In genomic region chr18:58541137-58541788, GRCh38 we compare ENCODE assay signal across 9 cellular contexts.
DNase-seq lines count a peak whose midpoint lies in the region; ATAC-seq and TF ChIP-seq lines count a peak whose summit lies in the region.
"Had no signal": no experiment of that assay in that cellular context is flagged by ENCODE, and none has a peak within 500 bp of the region (broad histone marks: within the 10 kb centered on the region; RNA-seq: fewer than 3 reads in every experiment).

No MANE protein-coding gene starts in this region.

- H3K9ac ChIP-seq in PC-3 (ENCODE audit: low read length), result no peak overlapping the region

- CTCF ChIA-PET in MCF 10A (lab: Yijun Ruan, JAX), result interaction anchor here (0.6 to 4.2 kb wide), 9 partner anchors 9 to 256 kb away, joined by 3 to 28 read pairs (median 3); no protein-coding TSS in a partner anchor
- CTCF ChIA-PET in PC-3 (lab: Charles Lee), result no interaction called here

- WGBS in testis, 2 donors, result 85 to 89% methylated on average over 13 of the region's 13 CpGs
- WGBS in aorta, 2 donors, result 82 to 87% methylated on average over 13 of the region's 13 CpGs

- intact Hi-C loops in MCF 10A (cut with micrococcal nuclease), result loop anchor here (1.0 to 5.0 kb wide), 3 partner anchors 26 to 130 kb away; partner anchors contain the start of gene MALT1
- intact Hi-C loops in breast epithelium (cut with DNase I; ENCODE audit: low total_unique reads), result no loop called here
- intact Hi-C loops in PC-3 (cut with micrococcal nuclease), result loop anchor here (2.0 kb wide), 1 partner anchor 128 kb away; no protein-coding TSS in a partner anchor
- intact Hi-C loops in testis (cut with DNase I; ENCODE audit: low total_unique reads), result no loop called here
- intact Hi-C loops in aorta (cut with DNase I), result no loop called here

- TF ChIP-seq CTCF in MCF 10A (IDR thresholded peaks at IDR 0.05; ENCODE audit: unreplicated experiment) (peak; percentile 15), breast epithelium (IDR thresholded peaks at IDR 0.05) (no peak), PC-3 (conservative IDR thresholded peaks at IDR 0.05; ENCODE audit: low read depth, low read length) (peak; percentile 54), testis (IDR thresholded peaks at IDR 0.05) (no peak)

- no peaks in the 10 kb centered on the region for H3K9me2 ChIP-seq in PC-3 (replicated peaks; ENCODE audit: low read length)

- no peak overlapping the region for H3K4me3 ChIP-seq in breast epithelium
- H3K4me3 ChIP-seq in PC-3 (ENCODE audit: low read length), result 0 out of 2 replicates have a peak overlapping the region, but pooled peaks have one; percentile 8
- no peak overlapping the region for H3K4me3 ChIP-seq in testis
- no peak overlapping the region for H3K4me3 ChIP-seq in aorta (ENCODE audit: low read length in 2 of 2)

- POLR2A ChIA-PET in MCF 10A (lab: Yijun Ruan, JAX), result interaction anchor here (0.6 to 2.8 kb wide), 16 partner anchors 9 to 316 kb away, joined by 3 to 32 read pairs (median 6); partner anchors contain the start of gene MALT1
- POLR2A ChIA-PET in PC-3 (lab: Charles Lee; ENCODE audit: unreplicated experiment), result no interaction called here

- no peaks in the 10 kb centered on the region for H3K9me3 ChIP-seq in breast epithelium
- H3K9me3 ChIP-seq in PC-3 (ENCODE audit: low read length), result no peaks in the 10 kb centered on the region
- no peaks in the 10 kb centered on the region for H3K9me3 ChIP-seq in testis
- H3K9me3 ChIP-seq in aorta (ENCODE audit: control insufficient read depth, low read length), result peaks cover 1% of the 10 kb centered on the region

- H3K27ac Mint-ChIP-seq in MCF 10A (ENCODE audit: low read depth, unreplicated experiment), result peak overlapping the region; percentile 85

- no peaks in the 10 kb centered on the region for H3K36me3 Mint-ChIP-seq in MCF 10A (ENCODE audit: insufficient read depth, unreplicated experiment)

- no peaks in the 10 kb centered on the region for H4K20me1 ChIP-seq in PC-3 (ENCODE audit: low read length)

- H3K27me3 Mint-ChIP-seq in MCF 10A (ENCODE audit: insufficient read depth, unreplicated experiment), result no peaks in the 10 kb centered on the region

- peaks cover 33% of the 10 kb centered on the region for H3K4me1 Mint-ChIP-seq in MCF 10A (ENCODE audit: insufficient read depth, unreplicated experiment)

- H3K4me2 ChIP-seq in PC-3 (ENCODE audit: low read length), result peak overlapping the region; percentile 46

- no peaks in the 10 kb centered on the region for H3F3A ChIP-seq in PC-3 (ENCODE audit: low read length, unreplicated experiment)

- DNase-seq in MCF 10A (ENCODE audit: unreplicated experiment), result peak; percentile 72
- no peak for DNase-seq in breast epithelium (ENCODE audit: low spot score in 2 of 2)
- DNase-seq in PC-3, result peak; percentile 44
- DNase-seq in dermis microvascular lymphatic vessel endothelial cell (ENCODE audit: low read depth in 2 of 2), result peak; percentile 6 to 29
- peak; percentile 33 for DNase-seq in stimulated activated naive CD8-positive, alpha-beta T cell treated with anti-CD3 and anti-CD28 coated beads, Interleukin-15, Interleukin-2, amounts not matched to agents 100 U/mL and 50 U/mL, for 24 hours
- DNase-seq in testis, result no peak
- no peak for DNase-seq in dedifferentiated amniotic fluid mesenchymal stem cell (ENCODE audit: extremely low spot score)
- no peak for DNase-seq in aorta
- DNase-seq: posterior cingulate gyrus had no signal

- H3K27ac ChIP-seq in breast epithelium, result no peak overlapping the region
- peak overlapping the region; percentile 68 for H3K27ac ChIP-seq in PC-3 (ENCODE audit: low read length)
- H3K27ac ChIP-seq in testis, result no peak overlapping the region
- H3K27ac ChIP-seq in aorta (ENCODE audit: low read depth in 1 of 2, low read length in 2 of 2), result no peak overlapping the region

- H3K4me3 Mint-ChIP-seq in MCF 10A (ENCODE audit: unreplicated experiment), result no peak overlapping the region

- no peaks in the 10 kb centered on the region for H3K36me3 ChIP-seq in breast epithelium
- no peaks in the 10 kb centered on the region for H3K36me3 ChIP-seq in PC-3 (ENCODE audit: low read depth, low read length)
- no peaks in the 10 kb centered on the region for H3K36me3 ChIP-seq in testis (ENCODE audit: low read depth, missing control alignments)
- no peaks in the 10 kb centered on the region for H3K36me3 ChIP-seq in aorta (ENCODE audit: control insufficient read depth in 1 of 2, insufficient read depth in 2 of 2, low read length in 1 of 2)

- BruUV-seq in MCF 10A (replicated peaks; lab: Mats Ljungman, UMichigan), result no TSS peak
- no TSS peak for BruUV-seq in PC-3 (replicated peaks; lab: Mats Ljungman, UMichigan)

- no peaks in the 10 kb centered on the region for H3K79me2 ChIP-seq in PC-3 (ENCODE audit: low read length)

- TF ChIP-seq POLR2A in breast epithelium (IDR thresholded peaks at IDR 0.05) (no peak), testis (IDR thresholded peaks at IDR 0.05) (no peak)

- H3K4me1 ChIP-seq in breast epithelium, result no peaks in the 10 kb centered on the region
- H3K4me1 ChIP-seq in PC-3 (ENCODE audit: insufficient read depth, low read length), result peaks cover 36% of the 10 kb centered on the region
- no peaks in the 10 kb centered on the region for H3K4me1 ChIP-seq in testis
- H3K4me1 ChIP-seq in aorta (ENCODE audit: control insufficient read depth in 1 of 2, insufficient read depth in 2 of 2, low read length in 2 of 2), result no peaks in the 10 kb centered on the region

- H3K9me3 Mint-ChIP-seq in MCF 10A (ENCODE audit: unreplicated experiment), result no peaks in the 10 kb centered on the region

- H3K27me3 ChIP-seq in breast epithelium (no peaks in the 10 kb centered on the region), PC-3 (ENCODE audit: low read length) (no peaks in the 10 kb centered on the region), testis (no peaks in the 10 kb centered on the region), aorta (ENCODE audit: control insufficient read depth in 1 of 2, insufficient read depth in 2 of 2, low read length in 1 of 2) (peaks cover 0 to 2% of the 10 kb centered on the region in 2 donors)

- ATAC-seq in PC-3 (no peak), aorta (ENCODE audit: low FRiP score) (no peak)
- ATAC-seq in stimulated activated naive CD8-positive, alpha-beta T cell treated with anti-CD3 and anti-CD28 coated beads, Interleukin-15, Interleukin-2, amounts not matched to agents 100 U/mL and 50 U/mL, for 24 hours, result no peak

- H2AFZ ChIP-seq in PC-3 (ENCODE audit: low read length), result no peak overlapping the region

Comparison
In these comparisons a context has a peak if more than half of its experiments do, and no peak if none do; other contexts are left out.
1. DNase-seq: peak in MCF 10A (single experiment), PC-3 (single experiment), dermis microvascular lymphatic vessel endothelial cell (2 of 2) and stimulated activated naive CD8-positive, alpha-beta T cell treated with anti-CD3 and anti-CD28 coated beads, Interleukin-15, Interleukin-2, amounts not matched to agents 100 U/mL and 50 U/mL, for 24 hours (single experiment); none in breast epithelium (0 of 2), testis (single experiment), dedifferentiated amniotic fluid mesenchymal stem cell (single experiment) and aorta (0 of 2).
2. CTCF ChIP-seq: peak in MCF 10A (single experiment) and PC-3 (single experiment); none in breast epithelium (0 of 3) and testis (0 of 3).
3. intact Hi-C loops: an anchor here in MCF 10A (1.0 to 5.0 kb wide) and PC-3 (2.0 kb wide); none called in breast epithelium, testis and aorta.